ENCODE assay signal across 17 cellular contexts in the genomic region with DNA sequence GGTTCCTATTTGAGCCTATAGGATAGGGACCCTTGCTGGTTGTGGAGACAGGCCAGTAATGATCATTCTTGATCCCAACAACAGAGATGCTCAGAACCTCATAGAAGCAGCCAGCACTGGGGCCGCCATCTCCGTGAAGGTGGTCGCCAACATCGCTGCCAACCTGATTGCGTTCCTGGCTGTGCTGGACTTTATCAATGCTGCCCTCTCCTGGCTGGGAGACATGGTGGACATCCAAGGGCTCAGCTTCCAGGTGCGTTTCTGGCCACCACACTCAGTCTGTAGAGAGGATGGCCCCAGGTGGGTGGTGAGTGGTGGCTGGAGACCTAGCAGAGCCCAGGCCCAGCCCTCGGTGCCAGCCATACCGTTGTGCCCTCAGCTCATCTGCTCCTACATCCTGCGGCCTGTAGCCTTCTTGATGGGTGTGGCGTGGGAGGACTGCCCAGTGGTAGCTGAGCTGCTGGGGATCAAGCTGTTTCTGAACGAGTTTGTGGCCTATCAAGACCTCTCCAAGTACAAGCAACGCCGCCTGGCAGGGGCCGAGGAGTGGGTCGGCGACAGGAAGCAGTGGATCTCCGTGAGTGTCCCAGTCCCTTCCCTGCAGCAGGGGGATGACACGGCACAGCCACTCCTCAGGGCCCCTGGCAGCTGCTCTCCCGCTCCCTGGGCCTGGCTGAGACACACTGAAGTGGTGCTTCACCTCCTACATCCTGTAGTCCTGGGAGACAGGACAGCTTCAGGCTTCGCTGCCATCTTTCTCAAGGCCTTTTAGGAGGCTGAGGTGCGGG. TPM values are rescaled to one million over a fixed set of nuclear protein-coding genes. Genes with fewer than 3 reads are reported as not detected.
DNase-seq lines count a peak whose midpoint lies in the region; ATAC-seq and TF ChIP-seq lines count a peak whose summit lies in the region.
"Had no signal": no experiment of that assay in that cellular context is flagged by ENCODE, and none has a peak within 500 bp of the region (broad histone marks: within the 10 kb centered on the region; RNA-seq: fewer than 3 reads in every experiment).

No MANE protein-coding gene starts in this region.

- H3K4me1 Mint-ChIP-seq in nephron progenitor cell, result peaks cover 7% of the 10 kb centered on the region
- H3K4me1 Mint-ChIP-seq: activated naive CD4-positive, alpha-beta T cell treated with anti-CD3 and anti-CD28 coated beads, Interleukin-2, amount 50 U/mL, for 24 hours; CD8-positive, alpha-beta memory T cell; central memory CD8-positive, alpha-beta T cell; IgD-negative memory B cell had no signal

- TF ChIP-seq CTCF in nephron progenitor cell (IDR thresholded peaks at IDR 0.05), result no peak

- no peaks in the 10 kb centered on the region for H3K9me3 ChIP-seq in Karpas-422 (ENCODE audit: low read length)
- H3K9me3 ChIP-seq: lower lobe of right lung had no signal

- ATAC-seq in HG03521 (IDR thresholded peaks at IDR 0.05; ENCODE audit: unreplicated experiment), result no peak
- ATAC-seq: activated CD8-positive, alpha-beta memory T cell treated with anti-CD3 and anti-CD28 coated beads, Interleukin-2, amount 10 ng/mL, durations not matched to agents 7 days and 5 days; lower lobe of right lung had no signal

- no peaks in the 10 kb centered on the region for H3K36me3 Mint-ChIP-seq in nephron progenitor cell (ENCODE audit: low read depth)
- H3K36me3 Mint-ChIP-seq: activated CD8-positive, alpha-beta memory T cell treated with anti-CD3 and anti-CD28 coated beads, Interleukin-2, amount 10 ng/mL, durations not matched to agents 7 days and 5 days; activated naive CD4-positive, alpha-beta T cell treated with anti-CD3 and anti-CD28 coated beads, Interleukin-2, amount 50 U/mL, for 24 hours; CD8-positive, alpha-beta memory T cell; IgD-negative memory B cell had no signal

- H3K9ac ChIP-seq in Karpas-422 (ENCODE audit: low read length), result no peak overlapping the region

- H3K27ac ChIP-seq in substantia nigra (ENCODE audit: low read depth, low read length, poor library complexity, severe bottlenecking), result no peak overlapping the region
- H3K27ac ChIP-seq in Karpas-422 (ENCODE audit: low read length), result no peak overlapping the region
- H3K27ac ChIP-seq: lower lobe of right lung, SK-N-MC had no signal

- DNase-seq in H7, result peak; percentile 74
- DNase-seq in NCI-H69 (lab: John Stamatoyannopoulos, UW), result peak; percentile 3
- peak; percentile 33 for DNase-seq in dermis blood vessel endothelial cell
- peak; percentile 16 for DNase-seq in nephron progenitor cell
- no peak for DNase-seq in substantia nigra (lab: John Stamatoyannopoulos, UW)
- no peak for DNase-seq in Karpas-422
- DNase-seq: activated CD8-positive, alpha-beta memory T cell treated with anti-CD3 and anti-CD28 coated beads, Interleukin-2, amount 10 ng/mL, durations not matched to agents 7 days and 5 days; CD8-positive, alpha-beta memory T cell; lower lobe of right lung; NCI-H187; small intestine had no signal

- no peaks in the 10 kb centered on the region for H3K79me2 ChIP-seq in Karpas-422 (ENCODE audit: low read length)

- H3K9me3 Mint-ChIP-seq in nephron progenitor cell, result no peaks in the 10 kb centered on the region
- H3K9me3 Mint-ChIP-seq: activated naive CD4-positive, alpha-beta T cell treated with anti-CD3 and anti-CD28 coated beads, Interleukin-2, amount 50 U/mL, for 24 hours; CD8-positive, alpha-beta memory T cell; central memory CD8-positive, alpha-beta T cell; neural crest cell had no signal

- no peak overlapping the region for H3K27ac Mint-ChIP-seq in nephron progenitor cell
- H3K27ac Mint-ChIP-seq: activated CD8-positive, alpha-beta memory T cell treated with anti-CD3 and anti-CD28 coated beads, Interleukin-2, amount 10 ng/mL, durations not matched to agents 7 days and 5 days; activated naive CD4-positive, alpha-beta T cell treated with anti-CD3 and anti-CD28 coated beads, Interleukin-2, amount 50 U/mL, for 24 hours; IgD-negative memory B cell had no signal

- no peaks in the 10 kb centered on the region for H3K27me3 ChIP-seq in H7 (ENCODE audit: control insufficient read depth, insufficient read depth, low read length)
- no peaks in the 10 kb centered on the region for H3K27me3 ChIP-seq in Karpas-422 (ENCODE audit: low read length)

- H4K20me1 ChIP-seq in Karpas-422 (ENCODE audit: insufficient read depth, low read depth, low read length), result no peaks in the 10 kb centered on the region

- no peaks in the 10 kb centered on the region for H3K9me2 ChIP-seq in Karpas-422 (replicated peaks; ENCODE audit: insufficient read depth, low read length)

- no peaks in the 10 kb centered on the region for H3K4me1 ChIP-seq in Karpas-422 (ENCODE audit: low read length)
- H3K4me1 ChIP-seq: lower lobe of right lung had no signal

- no peak overlapping the region for H2AFZ ChIP-seq in Karpas-422 (ENCODE audit: low read length)

- no peaks in the 10 kb centered on the region for H3K36me3 ChIP-seq in H7 (replicated peaks; ENCODE audit: control insufficient read depth, insufficient read depth, low read length)
- no peaks in the 10 kb centered on the region for H3K36me3 ChIP-seq in Karpas-422 (ENCODE audit: insufficient read depth, low read length)
- H3K36me3 ChIP-seq: lower lobe of right lung had no signal

- H3K4me2 ChIP-seq in Karpas-422 (ENCODE audit: low read depth, low read length, poor library complexity, severe bottlenecking), result no peak overlapping the region

- H3K27me3 Mint-ChIP-seq in nephron progenitor cell (ENCODE audit: low read depth, poor library complexity), result peaks cover 22% of the 10 kb centered on the region

- H3K4me3 ChIP-seq in H7 (ENCODE audit: insufficient read depth, low read depth, low read length) (no peak overlapping the region), Karpas-422 (ENCODE audit: low read length) (no peak overlapping the region)
- H3K4me3 ChIP-seq: lower lobe of right lung, SK-N-MC had no signal

- no peak overlapping the region for H3K4me3 Mint-ChIP-seq in nephron progenitor cell
- H3K4me3 Mint-ChIP-seq: activated CD8-positive, alpha-beta memory T cell treated with anti-CD3 and anti-CD28 coated beads, Interleukin-2, amount 10 ng/mL, durations not matched to agents 7 days and 5 days; activated naive CD4-positive, alpha-beta T cell treated with anti-CD3 and anti-CD28 coated beads, Interleukin-2, amount 50 U/mL, for 24 hours; CD8-positive, alpha-beta memory T cell; central memory CD8-positive, alpha-beta T cell; IgD-negative memory B cell; neural crest cell had no signal

RNA-seq across cellular contexts. Expression of a gene that starts 46.5 kb away (rescaled TPM):
- 2.3 and 7.2 TPM in 2 replicates for total RNA-seq in H7 (2014; rRNA removed; shearing (Covaris generic))
- 69.8 and 85.3 TPM in 2 replicates for total RNA-seq in dermis blood vessel endothelial cell
- total RNA-seq in Karpas-422 (2014; rRNA removed; shearing (Covaris generic); ENCODE audit: low replicate concordance), result 3.4 and 7.2 TPM in 2 replicates

RNA-seq across cellular contexts. Expression of a gene that starts 50.7 kb away (rescaled TPM):
- not detected in 2 replicates for total RNA-seq in H7 (2014; rRNA removed; shearing (Covaris generic))
- total RNA-seq in dermis blood vessel endothelial cell, result not detected in 2 replicates
- total RNA-seq in Karpas-422 (2014; rRNA removed; shearing (Covaris generic); ENCODE audit: low replicate concordance), result not detected in 2 replicates
- total RNA-seq: activated CD8-positive, alpha-beta memory T cell treated with anti-CD3 and anti-CD28 coated beads, Interleukin-2, amount 10 ng/mL, durations not matched to agents 7 days and 5 days; CD8-positive, alpha-beta memory T cell; lower lobe of right lung; neural crest cell had no signal

Comparison
In these comparisons a context has a peak if more than half of its experiments do, and no peak if none do; other contexts are left out.
1. DNase-seq: peak in H7 (single experiment), NCI-H69 (single experiment), dermis blood vessel endothelial cell (single experiment) and nephron progenitor cell (single experiment); none in substantia nigra (0 of 49) and Karpas-422 (single experiment).